ENCODE assay signal across 22 cellular contexts in genomic region chr19:2421581-2422306, GRCh38. TPM values are rescaled to one million over a fixed set of nuclear protein-coding genes. Genes with fewer than 3 reads are reported as not detected.
A peak's percentile ranks its signal among the peaks of the same experiment; 100 is the strongest.
DNase-seq lines count a peak whose midpoint lies in the region; ATAC-seq lines count a peak whose summit lies in the region.
"Had no signal": no experiment of that assay in that cellular context is flagged by ENCODE, and none has a peak within 500 bp of the region (broad histone marks: within the 10 kb centered on the region; RNA-seq: fewer than 3 reads in every experiment).

No MANE protein-coding gene starts in this region.

- no peak overlapping the region for H3K9ac ChIP-seq in mesenchymal stem cell (ENCODE audit: low read length)

- H2BK5ac ChIP-seq in mesenchymal stem cell (ENCODE audit: low read depth, low read length, poor library complexity, severe bottlenecking) = no peak overlapping the region

- H3K14ac ChIP-seq in mesenchymal stem cell (ENCODE audit: low read length in 2 of 2) = no peak overlapping the region

- no peak for DNase-seq in activated naive CD8-positive, alpha-beta T cell treated with anti-CD3 and anti-CD28 coated beads for 36 hours
- DNase-seq in activated naive CD8-positive, alpha-beta T cell treated with anti-CD3 and anti-CD28 coated beads, Interleukin-2, amount 50 U/mL, for 24 hours = no peak
- DNase-seq in HuH-7.5 (ENCODE audit: low spot score) (peak; percentile 17), mesenchymal stem cell (no peak), NCI-H524 treated with DMSO at 0.1 percent for 48 hours (lab: John Stamatoyannopoulos, UW) (no peak)
- DNase-seq in naive thymus-derived CD8-positive, alpha-beta T cell = no peak
- DNase-seq: ACHN; Calu3; CD8-positive, alpha-beta memory T cell; DMS153; NCI-H1105 treated with DMSO at 0.1 percent for 48 hours; NCI-H2081; NCI-H2171; NCI-H345; NCI-H524 had no signal

- no peak overlapping the region for H3K27ac ChIP-seq in mesenchymal stem cell (ENCODE audit: low read length, poor library complexity, severe bottlenecking)
- H3K27ac ChIP-seq: 22Rv1, C4-2B, Peyer's patch, SJSA1 had no signal

- no peak overlapping the region for H2AK5ac ChIP-seq in mesenchymal stem cell (ENCODE audit: low read length, severe bottlenecking)

- POLR2A ChIA-PET in naive thymus-derived CD8-positive, alpha-beta T cell (lab: Charles Lee) = no interaction called here

- H2BK12ac ChIP-seq in mesenchymal stem cell (ENCODE audit: low read length in 2 of 2) = no peak overlapping the region

- H3K36me3 ChIP-seq in mesenchymal stem cell (ENCODE audit: control insufficient read depth in 1 of 2, insufficient read depth in 2 of 2, low read depth in 1 of 2, low read length in 2 of 2) = peaks cover 15 to 50% of the 10 kb centered on the region in 2 experiments

- no peak overlapping the region for H3K23ac ChIP-seq in mesenchymal stem cell (ENCODE audit: low read length in 2 of 2)

- H3K4me3 ChIP-seq in mesenchymal stem cell (ENCODE audit: insufficient read depth in 1 of 2, low read depth in 1 of 2, low read length in 2 of 2) = no peak overlapping the region
- H3K4me3 ChIP-seq: HAP-1, Peyer's patch, SJSA1 had no signal

- H3K4me1 Mint-ChIP-seq in activated naive CD8-positive, alpha-beta T cell treated with anti-CD3 and anti-CD28 coated beads for 36 hours = peaks cover 5% of the 10 kb centered on the region
- H3K4me1 Mint-ChIP-seq in activated naive CD8-positive, alpha-beta T cell treated with anti-CD3 and anti-CD28 coated beads, Interleukin-2, amount 50 U/mL, for 24 hours = peaks cover 7% of the 10 kb centered on the region
- peaks cover 2 to 10% (median 7%) of the 10 kb centered on the region in 4 donors for H3K4me1 Mint-ChIP-seq in naive thymus-derived CD8-positive, alpha-beta T cell

- no peak overlapping the region for H4K8ac ChIP-seq in mesenchymal stem cell (ENCODE audit: low read length)

- no peak overlapping the region for H3K4me3 Mint-ChIP-seq in activated naive CD8-positive, alpha-beta T cell treated with anti-CD3 and anti-CD28 coated beads for 36 hours
- no peak overlapping the region for H3K4me3 Mint-ChIP-seq in activated naive CD8-positive, alpha-beta T cell treated with anti-CD3 and anti-CD28 coated beads, Interleukin-2, amount 50 U/mL, for 24 hours
- H3K4me3 Mint-ChIP-seq in naive thymus-derived CD8-positive, alpha-beta T cell = no peak overlapping the region
- H3K4me3 Mint-ChIP-seq: CD8-positive, alpha-beta memory T cell had no signal

- H3K18ac ChIP-seq in mesenchymal stem cell (ENCODE audit: low read depth in 1 of 2, low read length in 2 of 2) = peak overlapping the region in 1 of 2 experiments; percentile 4

- H3K4me1 ChIP-seq in mesenchymal stem cell (ENCODE audit: control insufficient read depth, insufficient read depth, low read depth, low read length) = peaks cover 30% of the 10 kb centered on the region

- no peaks in the 10 kb centered on the region for H3K27me3 ChIP-seq in mesenchymal stem cell (ENCODE audit: control insufficient read depth in 1 of 2, insufficient read depth in 1 of 2, low read length in 2 of 2)
- H3K27me3 ChIP-seq: Peyer's patch, SJSA1 had no signal

- peaks cover 13% of the 10 kb centered on the region for H3K36me3 Mint-ChIP-seq in activated naive CD8-positive, alpha-beta T cell treated with anti-CD3 and anti-CD28 coated beads for 36 hours
- peaks cover 10% of the 10 kb centered on the region for H3K36me3 Mint-ChIP-seq in activated naive CD8-positive, alpha-beta T cell treated with anti-CD3 and anti-CD28 coated beads, Interleukin-2, amount 50 U/mL, for 24 hours (ENCODE audit: low read depth)
- peaks cover 0 to 9% (median 6%) of the 10 kb centered on the region in 3 donors for H3K36me3 Mint-ChIP-seq in naive thymus-derived CD8-positive, alpha-beta T cell

- no peak overlapping the region for H2BK120ac ChIP-seq in mesenchymal stem cell (ENCODE audit: low read depth, low read length)

- no peak overlapping the region for H3K4ac ChIP-seq in mesenchymal stem cell (ENCODE audit: low read depth in 1 of 2, low read length in 2 of 2)

- H3K79me1 ChIP-seq in mesenchymal stem cell (replicated peaks; ENCODE audit: low read length, poor library complexity, severe bottlenecking) = peaks cover 31% of the 10 kb centered on the region

- H3K9me3 Mint-ChIP-seq in activated naive CD8-positive, alpha-beta T cell treated with anti-CD3 and anti-CD28 coated beads for 36 hours = no peaks in the 10 kb centered on the region
- H3K9me3 Mint-ChIP-seq in activated naive CD8-positive, alpha-beta T cell treated with anti-CD3 and anti-CD28 coated beads, Interleukin-2, amount 50 U/mL, for 24 hours = no peaks in the 10 kb centered on the region
- no peaks in the 10 kb centered on the region for H3K9me3 Mint-ChIP-seq in naive thymus-derived CD8-positive, alpha-beta T cell
- H3K9me3 Mint-ChIP-seq: CD8-positive, alpha-beta memory T cell had no signal

- no peak for ATAC-seq in activated naive CD8-positive, alpha-beta T cell treated with anti-CD3 and anti-CD28 coated beads, Interleukin-2, amount 50 U/mL, for 24 hours
- ATAC-seq in GM21825 (IDR thresholded peaks at IDR 0.05; ENCODE audit: unreplicated experiment) (no peak), GM18858 (IDR thresholded peaks at IDR 0.05; ENCODE audit: unreplicated experiment) (no peak)
- no peak for ATAC-seq in naive thymus-derived CD8-positive, alpha-beta T cell

- peak overlapping the region; percentile 78 for H4K91ac ChIP-seq in mesenchymal stem cell (ENCODE audit: low read length)

- H3K27ac Mint-ChIP-seq in activated naive CD8-positive, alpha-beta T cell treated with anti-CD3 and anti-CD28 coated beads for 36 hours = peak overlapping the region; percentile 60
- H3K27ac Mint-ChIP-seq in activated naive CD8-positive, alpha-beta T cell treated with anti-CD3 and anti-CD28 coated beads, Interleukin-2, amount 50 U/mL, for 24 hours = no peak overlapping the region
- H3K27ac Mint-ChIP-seq in naive thymus-derived CD8-positive, alpha-beta T cell = no peak overlapping the region

- no peak overlapping the region for H2AFZ ChIP-seq in mesenchymal stem cell (ENCODE audit: low read depth, low read length)

- no peak overlapping the region for H3K4me2 ChIP-seq in mesenchymal stem cell (ENCODE audit: low read length, poor library complexity, severe bottlenecking)

- no peaks in the 10 kb centered on the region for H3K9me3 ChIP-seq in mesenchymal stem cell (ENCODE audit: control insufficient read depth, low read length)
- H3K9me3 ChIP-seq: HAP-1, Peyer's patch, SJSA1 had no signal

- 95% methylated on average over 23 of the region's 23 CpGs for WGBS in mesenchymal stem cell

- no peaks in the 10 kb centered on the region for H3K27me3 Mint-ChIP-seq in activated naive CD8-positive, alpha-beta T cell treated with anti-CD3 and anti-CD28 coated beads for 36 hours
- no peaks in the 10 kb centered on the region for H3K27me3 Mint-ChIP-seq in activated naive CD8-positive, alpha-beta T cell treated with anti-CD3 and anti-CD28 coated beads, Interleukin-2, amount 50 U/mL, for 24 hours
- H3K27me3 Mint-ChIP-seq in naive thymus-derived CD8-positive, alpha-beta T cell = no peaks in the 10 kb centered on the region

- no peak overlapping the region for H2BK15ac ChIP-seq in mesenchymal stem cell (ENCODE audit: low read depth, poor library complexity, severe bottlenecking)

RNA-seq across cellular contexts. Expression of gene TIMM13, which starts 5.6 kb away (rescaled TPM):
- 100 to 1,000 TPM; 179 to 184 TPM for total RNA-seq in activated naive CD8-positive, alpha-beta T cell treated with anti-CD3 and anti-CD28 coated beads for 36 hours
- 92.8 TPM for polyA plus RNA-seq in mesenchymal stem cell (2013, experiment 1 of 2)
- polyA plus RNA-seq in mesenchymal stem cell (2013, experiment 2 of 2) = 91.7 TPM
- 10 to 100 TPM; 33.6 to 38.3 TPM for total RNA-seq in naive thymus-derived CD8-positive, alpha-beta T cell
- 10 to 100 TPM; 74.4 to 92.2 (median 83.0) TPM for polyA plus RNA-seq in naive thymus-derived CD8-positive, alpha-beta T cell

RNA-seq across cellular contexts. Expression of gene LMNB2, which starts 35.0 kb away (rescaled TPM):
- 100 to 1,000 TPM; 105 to 107 TPM for total RNA-seq in activated naive CD8-positive, alpha-beta T cell treated with anti-CD3 and anti-CD28 coated beads for 36 hours
- polyA plus RNA-seq in mesenchymal stem cell (2013, experiment 1 of 2) = 37.7 TPM
- polyA plus RNA-seq in mesenchymal stem cell (2013, experiment 2 of 2) = 35.4 TPM
- total RNA-seq in naive thymus-derived CD8-positive, alpha-beta T cell = 10 to 100 TPM; 17.3 to 19.6 TPM
- polyA plus RNA-seq in naive thymus-derived CD8-positive, alpha-beta T cell = 10 to 100 TPM in 1 of 3 donors, 1 to 10 TPM in 2; 5.4 to 10.5 (median 7.4) TPM

RNA-seq across cellular contexts. Expression of gene GADD45B, which starts 54.2 kb away (rescaled TPM):
- total RNA-seq in activated naive CD8-positive, alpha-beta T cell treated with anti-CD3 and anti-CD28 coated beads for 36 hours = 10 to 100 TPM; 83.0 to 97.2 TPM
- polyA plus RNA-seq in mesenchymal stem cell (2013, experiment 1 of 2) = 57.8 TPM
- polyA plus RNA-seq in mesenchymal stem cell (2013, experiment 2 of 2) = 51.9 TPM
- total RNA-seq in naive thymus-derived CD8-positive, alpha-beta T cell = 100 to 1,000 TPM; 108 to 115 TPM
- polyA plus RNA-seq in naive thymus-derived CD8-positive, alpha-beta T cell = 10 to 100 TPM; 41.0 to 57.3 (median 43.8) TPM

Comparison
In these comparisons a context has a peak if more than half of its experiments do, and no peak if none do; other contexts are left out.
1. RNA of gene TIMM13, which starts 5.6 kb away (total RNA-seq): 179 to 184 TPM in activated naive CD8-positive, alpha-beta T cell treated with anti-CD3 and anti-CD28 coated beads for 36 hours; 33.6 to 38.3 TPM in naive thymus-derived CD8-positive, alpha-beta T cell; every median in the first group is over 4 times any median in the second.
2. RNA of gene LMNB2, which starts 35.0 kb away (total RNA-seq): 105 to 107 TPM in activated naive CD8-positive, alpha-beta T cell treated with anti-CD3 and anti-CD28 coated beads for 36 hours; 17.3 to 19.6 TPM in naive thymus-derived CD8-positive, alpha-beta T cell; every median in the first group is over 4 times any median in the second.